8 cellular contexts compared by ENCODE assay signal in the genomic region with DNA sequence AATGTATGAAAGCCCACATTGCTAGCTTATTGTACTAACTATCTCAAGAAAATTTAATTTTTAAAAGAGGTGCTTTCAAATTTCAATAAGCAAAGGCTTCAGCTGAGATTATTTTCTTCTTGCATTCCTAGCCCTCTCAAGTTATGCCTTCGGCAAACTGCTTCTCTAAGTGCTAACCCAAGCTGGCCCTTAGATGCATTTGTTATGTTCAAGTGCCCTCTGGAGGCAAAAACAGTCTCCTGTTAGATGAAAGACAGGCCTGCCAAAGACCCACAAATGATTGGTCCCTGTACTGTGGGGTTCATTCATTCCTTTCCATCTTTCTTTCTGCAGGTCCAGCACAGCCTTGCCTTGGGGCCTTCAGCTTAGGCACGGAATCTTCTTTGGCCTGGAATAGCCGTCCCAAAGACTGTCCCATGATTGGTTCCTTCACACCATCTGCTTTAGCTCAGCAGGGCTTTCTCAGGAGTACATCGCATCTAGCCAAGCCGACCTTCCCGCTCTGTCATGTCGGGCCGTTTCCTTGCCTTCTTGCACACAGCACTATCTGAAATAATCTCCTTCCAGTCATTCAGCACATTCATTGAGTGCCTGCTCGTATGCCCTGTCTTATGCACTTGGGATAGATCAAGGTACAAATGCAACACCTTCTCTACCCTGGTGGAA. TPM values are rescaled to one million over a fixed set of nuclear protein-coding genes. Genes with fewer than 3 reads are reported as not detected.
A peak's percentile ranks its signal among the peaks of the same experiment; 100 is the strongest.
DNase-seq lines count a peak whose midpoint lies in the region; ATAC-seq and TF ChIP-seq lines count a peak whose summit lies in the region.

No MANE protein-coding gene starts in this region.

- TF ChIP-seq CTCF in endothelial cell (IDR thresholded peaks at IDR 0.05; ENCODE audit: unreplicated experiment): peak; percentile 16
- TF ChIP-seq CTCF in neural progenitor cell (IDR thresholded peaks at IDR 0.05): peak; percentile 26

- no peaks in the 10 kb centered on the region for H3F3A ChIP-seq in neural progenitor cell (ENCODE audit: low read depth)

- no peak overlapping the region for H3K4me3 ChIP-seq in neural progenitor cell

- H2AFZ ChIP-seq in neural progenitor cell (replicated peaks): no peak overlapping the region

- no peaks in the 10 kb centered on the region for H3K36me3 ChIP-seq in neural progenitor cell

- peak overlapping the region; percentile 95 for H3K27ac Mint-ChIP-seq in activated T-cell treated with anti-CD3 and anti-CD28 coated beads, Interleukin-2, amount 50 U/mL, for 24 hours
- H3K27ac Mint-ChIP-seq in endothelial cell (ENCODE audit: unreplicated experiment): no peak overlapping the region
- H3K27ac Mint-ChIP-seq in neural progenitor cell: no peak overlapping the region

- no peak overlapping the region for H3K9ac ChIP-seq in neural progenitor cell

- peaks cover 23% of the 10 kb centered on the region for H3K4me1 Mint-ChIP-seq in activated T-cell treated with anti-CD3 and anti-CD28 coated beads, Interleukin-2, amount 50 U/mL, for 24 hours (ENCODE audit: low read depth)
- H3K4me1 Mint-ChIP-seq in endothelial cell (ENCODE audit: unreplicated experiment): no peaks in the 10 kb centered on the region
- H3K4me1 Mint-ChIP-seq in neural progenitor cell: peaks cover 3% of the 10 kb centered on the region

- H3K27ac ChIP-seq in neural progenitor cell: no peak overlapping the region

- no peak overlapping the region for H3K4me2 ChIP-seq in neural progenitor cell

- no peaks in the 10 kb centered on the region for H3K79me2 ChIP-seq in neural progenitor cell (ENCODE audit: low read depth)

- H3K27me3 ChIP-seq in neural progenitor cell: no peaks in the 10 kb centered on the region

- H3K36me3 Mint-ChIP-seq in activated T-cell treated with anti-CD3 and anti-CD28 coated beads, Interleukin-2, amount 50 U/mL, for 24 hours (ENCODE audit: low read depth): peaks cover 7% of the 10 kb centered on the region
- no peaks in the 10 kb centered on the region for H3K36me3 Mint-ChIP-seq in endothelial cell (ENCODE audit: low read depth, unreplicated experiment)
- no peaks in the 10 kb centered on the region for H3K36me3 Mint-ChIP-seq in neural progenitor cell

- no peak for DNase-seq in activated T-cell treated with anti-CD3 and anti-CD28 coated beads, Interleukin-2, amount 50 U/mL, for 24 hours
- DNase-seq in activated T-cell treated with anti-CD3 and anti-CD28 coated beads for 4 hours (no peak), HT-29 (ENCODE audit: low spot score) (peak; percentile 91), endothelial cell (ENCODE audit: low spot score) (no peak), neural progenitor cell (ENCODE audit: low spot score) (no peak), NCI-H2196 treated with DMSO at 0.1 percent for 48 hours (lab: John Stamatoyannopoulos, UW; ENCODE audit: unreplicated experiment) (no peak)

- H3K27me3 Mint-ChIP-seq in activated T-cell treated with anti-CD3 and anti-CD28 coated beads, Interleukin-2, amount 50 U/mL, for 24 hours: no peaks in the 10 kb centered on the region
- peaks cover 4% of the 10 kb centered on the region for H3K27me3 Mint-ChIP-seq in endothelial cell (ENCODE audit: unreplicated experiment)
- peaks cover 5% of the 10 kb centered on the region for H3K27me3 Mint-ChIP-seq in neural progenitor cell (ENCODE audit: insufficient read depth, low read depth)

- peak; percentile 79 for ATAC-seq in GM21529 (IDR thresholded peaks at IDR 0.05; ENCODE audit: unreplicated experiment)
- ATAC-seq in SK-N-SH treated with all-trans-retinoic acid at 6 μM for 48 hours: peak; percentile 95

- no peaks in the 10 kb centered on the region for H3K9me3 ChIP-seq in neural progenitor cell (ENCODE audit: low read depth)

- H4K20me1 ChIP-seq in neural progenitor cell (ENCODE audit: low read depth): no peaks in the 10 kb centered on the region

- H3K9me3 Mint-ChIP-seq in activated T-cell treated with anti-CD3 and anti-CD28 coated beads, Interleukin-2, amount 50 U/mL, for 24 hours: peaks cover 2% of the 10 kb centered on the region
- peaks cover 19% of the 10 kb centered on the region for H3K9me3 Mint-ChIP-seq in endothelial cell (ENCODE audit: unreplicated experiment)
- H3K9me3 Mint-ChIP-seq in neural progenitor cell: peaks cover 5% of the 10 kb centered on the region

- no peaks in the 10 kb centered on the region for H3K4me1 ChIP-seq in neural progenitor cell

- peak overlapping the region; percentile 81 for H3K4me3 Mint-ChIP-seq in activated T-cell treated with anti-CD3 and anti-CD28 coated beads, Interleukin-2, amount 50 U/mL, for 24 hours
- H3K4me3 Mint-ChIP-seq in endothelial cell (ENCODE audit: unreplicated experiment): no peak overlapping the region
- H3K4me3 Mint-ChIP-seq in neural progenitor cell: no peak overlapping the region

TF ChIP-seq in SK-N-SH treated with all-trans-retinoic acid at 6 μM for 48 hours, 23 proteins besides CTCF, POLR2A, EP300 and RAD21:
- no peak for TF ChIP-seq ZFP3 (CRISPR knock-in tag; IDR thresholded peaks at IDR 0.05)
- no peak for TF ChIP-seq ZNF565 (CRISPR knock-in tag; conservative IDR thresholded peaks at IDR 0.05; ENCODE audit: low read depth)

RNA-seq across cellular contexts. Expression of a gene that starts 26.4 kb away (rescaled TPM):
- not detected in 2 replicates for total RNA-seq in HT-29 (2014; rRNA removed; shearing (Covaris generic))
- total RNA-seq in endothelial cell (ENCODE audit: unreplicated experiment) (not detected), neural progenitor cell (ENCODE audit: low replicate concordance) (0.06 and 0.17 TPM in 2 replicates)

RNA-seq across cellular contexts. Expression of a gene that starts 45.7 kb away (rescaled TPM):
- total RNA-seq in HT-29 (2014; rRNA removed; shearing (Covaris generic)): 13.6 and 14.9 TPM in 2 replicates
- total RNA-seq in endothelial cell (ENCODE audit: unreplicated experiment) (19.2 TPM), neural progenitor cell (ENCODE audit: low replicate concordance) (6.4 and 7.0 TPM in 2 replicates)
